Comparison of ENCODE assay signal across 1 cellular context in genomic region chr3:11618897-11619296, GRCh38.
TF ChIP-seq lines count a peak whose summit lies in the region.

No MANE protein-coding gene starts in this region.

TF ChIP-seq in HEK293, 187 proteins besides CTCF, POLR2A, EP300 and RAD21 (continued from another document):
- TF ChIP-seq PBX3 (CRISPR knock-in tag; IDR thresholded peaks at IDR 0.05) (no peak), OSR2 (tag by site-specific recombination; IDR thresholded peaks at IDR 0.05) (0 out of 2 replicates have a peak, but pooled peaks have one; percentile 12)
